Comparison of ENCODE assay signal across 13 cellular contexts in the genomic region with DNA sequence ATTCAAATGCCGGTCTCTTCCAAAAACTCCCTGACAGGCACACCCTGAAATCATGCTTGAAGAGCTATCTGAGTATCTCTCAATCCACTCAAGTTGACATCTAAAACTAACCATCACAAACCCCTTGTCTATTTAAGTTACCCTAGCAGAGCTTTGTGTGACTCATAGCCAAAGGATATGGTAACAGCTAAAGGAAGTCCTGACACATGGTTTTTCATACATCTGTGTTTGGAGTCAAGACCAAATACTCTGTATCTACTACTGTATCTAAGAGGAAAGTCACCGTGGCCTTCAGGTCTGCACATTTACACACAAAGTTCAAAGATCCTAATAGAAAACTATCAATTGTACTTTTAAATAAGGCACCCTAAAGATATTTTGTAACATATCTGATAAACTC.
DNase-seq lines count a peak whose midpoint lies in the region; TF ChIP-seq lines count a peak whose summit lies in the region.
"Had no signal": no experiment of that assay in that cellular context is flagged by ENCODE, and none has a peak within 500 bp of the region (broad histone marks: within the 10 kb centered on the region; RNA-seq: fewer than 3 reads in every experiment).

No MANE protein-coding gene starts in this region.

- no peaks in the 10 kb centered on the region for H3K4me1 ChIP-seq in GM23248 (ENCODE audit: insufficient read depth)

- no peak for TF ChIP-seq CTCF in SU-DHL-6 (IDR thresholded peaks at IDR 0.05; ENCODE audit: insufficient read depth, low read length, poor library complexity, severe bottlenecking)

- no peak overlapping the region for H3K9ac ChIP-seq in SU-DHL-6 (ENCODE audit: low read length)
- no peak overlapping the region for H3K9ac ChIP-seq in GM23248

- H3K27ac ChIP-seq in SU-DHL-6 (ENCODE audit: low read depth, low read length) (peak overlapping the region; percentile 44; the same call in 1 of the 2 replicates), GM23248 (no peak overlapping the region)

- 15 to 31% methylated on average over 2 of the region's 2 CpGs for WGBS in GM23248 (ENCODE audit: low coverage in 1 of 2, low lambda C conversion rate in 2 of 2, missing lambda C conversion rate in 2 of 2), 2 experiments

- H3K4me3 ChIP-seq in SU-DHL-6 (ENCODE audit: insufficient read depth, low read length, poor library complexity, severe bottlenecking) (no peak overlapping the region), GM23248 (no peak overlapping the region)

- peaks cover 7% of the 10 kb centered on the region; the same call in 1 of the 2 replicates for H3K9me3 ChIP-seq in SU-DHL-6 (ENCODE audit: insufficient read depth, low read length)
- H3K9me3 ChIP-seq in GM23248 (ENCODE audit: low read depth): no peaks in the 10 kb centered on the region

- H3K36me3 ChIP-seq in SU-DHL-6 (ENCODE audit: low read length) (no peaks in the 10 kb centered on the region), GM23248 (ENCODE audit: low read depth) (no peaks in the 10 kb centered on the region)

- no peaks in the 10 kb centered on the region for H3F3A ChIP-seq in SU-DHL-6 (ENCODE audit: insufficient read depth)
- H3F3A ChIP-seq in GM23248 (ENCODE audit: insufficient read depth): no peaks in the 10 kb centered on the region

- H3K27me3 ChIP-seq in SU-DHL-6 (ENCODE audit: low read length) (no peaks in the 10 kb centered on the region), GM23248 (replicated peaks; ENCODE audit: insufficient read depth) (no peaks in the 10 kb centered on the region)

- H4K20me1 ChIP-seq in SU-DHL-6 (ENCODE audit: low read depth, low read length) (no peaks in the 10 kb centered on the region), GM23248 (ENCODE audit: insufficient read depth) (no peaks in the 10 kb centered on the region)

- H3K9me2 ChIP-seq in SU-DHL-6 (replicated peaks; ENCODE audit: insufficient read depth, low read length) (no peaks in the 10 kb centered on the region), GM23248 (ENCODE audit: insufficient read depth) (no peaks in the 10 kb centered on the region)

- in situ Hi-C loops in GM23248 (cut with MboI): loop anchor here (25.0 kb wide), 1 partner anchor 91 kb away; no protein-coding TSS in a partner anchor

- H3K79me2 ChIP-seq in SU-DHL-6 (ENCODE audit: insufficient read depth, low read length) (no peaks in the 10 kb centered on the region), GM23248 (ENCODE audit: insufficient read depth) (no peaks in the 10 kb centered on the region)

- H2AFZ ChIP-seq in SU-DHL-6 (ENCODE audit: low read depth, low read length, severe bottlenecking) (no peak overlapping the region), GM23248 (no peak overlapping the region)

- DNase-seq in DMS53 (lab: John Stamatoyannopoulos, UW): peak; percentile 64
- DNase-seq in HCEC 1CT: peak; percentile 5
- peak; percentile 8 for DNase-seq in kidney tubule cell (ENCODE audit: low spot score)
- DNase-seq in GM23248: no peak
- DNase-seq in middle frontal gyrus (ENCODE audit: extremely low spot score, low spot score): no peak
- no peak for DNase-seq in ecto neural progenitor cell (ENCODE audit: low spot score)
- DNase-seq: C1 segment of cervical spinal cord; Calu3; CD4-positive, alpha-beta T cell; DMS 273 treated with DMSO at 0.1 percent for 48 hours; GOT3; H9 had no signal

- H3K4me2 ChIP-seq in SU-DHL-6 (ENCODE audit: low read depth, low read length, poor library complexity, severe bottlenecking): no peak overlapping the region
- H3K4me2 ChIP-seq in GM23248 (ENCODE audit: unreplicated experiment): no peak overlapping the region

Comparison
In these comparisons a context has a peak if more than half of its experiments do, and no peak if none do; other contexts are left out.
1. DNase-seq: peak in DMS53 (single experiment), HCEC 1CT (single experiment) and kidney tubule cell (single experiment); none in GM23248 (single experiment), middle frontal gyrus (single experiment) and ecto neural progenitor cell (single experiment).